8 cellular contexts compared by ENCODE assay signal in genomic region chr20:63537525-63538203, GRCh38. TPM values are rescaled to one million over a fixed set of nuclear protein-coding genes. Genes with fewer than 3 reads are reported as not detected.
A peak's percentile ranks its signal among the peaks of the same experiment; 100 is the strongest.
DNase-seq lines count a peak whose midpoint lies in the region; ATAC-seq and TF ChIP-seq lines count a peak whose summit lies in the region.

No MANE protein-coding gene starts in this region.

- peak; percentile 99 for DNase-seq in GM13976 (ENCODE audit: low spot score)
- DNase-seq in NCI-H1417 (lab: John Stamatoyannopoulos, UW) = peak; percentile 76 to 87 (median 84)
- DNase-seq in T follicular helper cell (ENCODE audit: low read depth) = peak; percentile 83
- DNase-seq in amniotic epithelial cell (ENCODE audit: low read depth) = peak; percentile 95
- peak; percentile 88 to 94 (median 93) for DNase-seq in right cardiac atrium
- peak; percentile 83 for DNase-seq in renal cortical epithelial cell (ENCODE audit: low read depth)
- no peak for DNase-seq in cortex of kidney (lab: John Stamatoyannopoulos, UW)

- ATAC-seq in HG02798 (IDR thresholded peaks at IDR 0.05; ENCODE audit: poor library complexity, unreplicated experiment) (peak; percentile 87), right cardiac atrium (peak; percentile 86 to 90)

- WGBS in right cardiac atrium = 17% methylated on average over 34 of the region's 34 CpGs

- peak; percentile 97 for TF ChIP-seq CTCF in GM13976 (IDR thresholded peaks at IDR 0.05; ENCODE audit: borderline replicate concordance, control extremely low read depth, extremely low read depth, insufficient read depth, missing control alignments)

- no peaks in the 10 kb centered on the region for H3K4me1 ChIP-seq in right cardiac atrium (ENCODE audit: control insufficient read depth, insufficient read depth, low read length)

- in situ Hi-C loops in GM13976 (cut with MboI; ENCODE audit: low sequenced_read_pairs, unreplicated experiment) = loop anchor here (25.0 kb wide), 1 partner anchor 325 kb away; the partner anchor contains the start of genes ABHD16B and TPD52L2

- no peaks in the 10 kb centered on the region for H3K27me3 ChIP-seq in right cardiac atrium (ENCODE audit: control insufficient read depth, insufficient read depth)

- intact Hi-C loops in right cardiac atrium (cut with DNase I) = loop anchor here (2.0 to 10.0 kb wide), 5 partner anchors 75 to 437 kb away; partner anchors contain the start of gene SAMD10 (in 1 of the 4)

- H3K9me3 ChIP-seq in right cardiac atrium (ENCODE audit: control insufficient read depth, low read length) = no peaks in the 10 kb centered on the region

- H3K27ac ChIP-seq in right cardiac atrium (ENCODE audit: low read length) = no peak overlapping the region

- H3K4me3 ChIP-seq in right cardiac atrium (ENCODE audit: low read length) = no peak overlapping the region

RNA-seq across cellular contexts. Expression of gene PTK6, which starts 0.5 kb away (rescaled TPM):
- under 1 TPM in 2 of 4 donors, not detected in 2; 0.09 to 0.15 TPM for total RNA-seq in right cardiac atrium
- 0.14 TPM for polyA plus RNA-seq in right cardiac atrium
- total RNA-seq in renal cortical epithelial cell = 0.05 and 0.17 TPM in 2 replicates

RNA-seq across cellular contexts. Expression of gene SRMS, which starts 9.9 kb away (rescaled TPM):
- total RNA-seq in right cardiac atrium = not detected
- polyA plus RNA-seq in right cardiac atrium = not detected
- total RNA-seq in renal cortical epithelial cell = not detected in 2 replicates

RNA-seq across cellular contexts. Expression of gene FNDC11, which starts 16.3 kb away (rescaled TPM):
- total RNA-seq in right cardiac atrium = under 1 TPM in 3 of 4 donors, not detected in 1; 0.09 to 0.20 (median 0.17) TPM
- polyA plus RNA-seq in right cardiac atrium = 0.14 TPM
- total RNA-seq in renal cortical epithelial cell = 0.69 and 0.85 TPM in 2 replicates

RNA-seq across cellular contexts. Expression of gene PPDPF, which starts 17.1 kb away (rescaled TPM):
- total RNA-seq in right cardiac atrium (100 to 1,000 TPM; 143 to 244 (median 223) TPM), renal cortical epithelial cell (7.3 and 49.8 TPM in 2 replicates)
- 276 TPM for polyA plus RNA-seq in right cardiac atrium

RNA-seq across cellular contexts. Expression of gene HELZ2, which starts 36.4 kb away (rescaled TPM):
- total RNA-seq in right cardiac atrium (10 to 100 TPM; 15.6 to 29.5 (median 16.2) TPM), renal cortical epithelial cell (55.4 and 67.4 TPM in 2 replicates)
- 8.7 TPM for polyA plus RNA-seq in right cardiac atrium
